ENCODE assay signal across 16 cellular contexts in genomic region chr2:220192994-220193753, GRCh38.
DNase-seq lines count a peak whose midpoint lies in the region; ATAC-seq and TF ChIP-seq lines count a peak whose summit lies in the region.
"Had no signal": no experiment of that assay in that cellular context is flagged by ENCODE, and none has a peak within 500 bp of the region (broad histone marks: within the 10 kb centered on the region; RNA-seq: fewer than 3 reads in every experiment).

No MANE protein-coding gene starts in this region.

- no peaks in the 10 kb centered on the region for H3K36me3 ChIP-seq in kidney epithelial cell (ENCODE audit: control insufficient read depth, insufficient read depth, low read length)
- H3K36me3 ChIP-seq: left ventricle myocardium inferior had no signal

- no peaks in the 10 kb centered on the region for H3K27me3 ChIP-seq in kidney epithelial cell (ENCODE audit: control insufficient read depth, insufficient read depth, low read length)

- intact Hi-C loops in head of caudate nucleus (cut with DNase I), result no loop called here

- H3K9me3 Mint-ChIP-seq in activated CD4-positive, alpha-beta T cell treated with anti-CD3 and anti-CD28 coated beads, Interleukin-2, amount 10 ng/mL, durations not matched to agents 7 days and 5 days, result no peaks in the 10 kb centered on the region

- H3K27ac Mint-ChIP-seq in activated CD4-positive, alpha-beta T cell treated with anti-CD3 and anti-CD28 coated beads, Interleukin-2, amount 10 ng/mL, durations not matched to agents 7 days and 5 days, result no peak overlapping the region
- H3K27ac Mint-ChIP-seq: activated T-cell treated with anti-CD3 and anti-CD28 coated beads, Interleukin-2, amount 50 U/mL, for 72 hours; T-helper 1 cell treated with Interleukin-12 subunit alpha and Interleukin-12 subunit beta and Interleukin-4 antibody, amounts not matched to agents 30 μg/mL and 1 μg/mL, for 36 hours; WTC11 had no signal

- POLR2A ChIA-PET in activated CD4-positive, alpha-beta T cell treated with anti-CD3 and anti-CD28 coated beads, Interleukin-2, amount 10 ng/mL, durations not matched to agents 7 days and 5 days (lab: Charles Lee), result no interaction called here

- CTCF ChIA-PET in activated CD4-positive, alpha-beta T cell treated with anti-CD3 and anti-CD28 coated beads, Interleukin-2, amount 10 ng/mL, durations not matched to agents 7 days and 5 days (lab: Charles Lee), result no interaction called here

- ATAC-seq in HG03342 (IDR thresholded peaks at IDR 0.05; ENCODE audit: unreplicated experiment), result no peak
- ATAC-seq: activated T-cell treated with anti-CD3 and anti-CD28 coated beads, Interleukin-2, amount 50 U/mL, for 72 hours; Right ventricle myocardium inferior; WTC11 had no signal

- no peak for TF ChIP-seq CTCF in kidney epithelial cell (IDR thresholded peaks at IDR 0.05; ENCODE audit: insufficient read depth, low read length, poor library complexity, severe bottlenecking)

- no peaks in the 10 kb centered on the region for H3K27me3 Mint-ChIP-seq in activated CD4-positive, alpha-beta T cell treated with anti-CD3 and anti-CD28 coated beads, Interleukin-2, amount 10 ng/mL, durations not matched to agents 7 days and 5 days

- DNase-seq in DMS53 (lab: John Stamatoyannopoulos, UW) (peak; percentile 75), LHCN-M2 (ENCODE audit: low read depth) (peak; percentile 38), astrocyte of the hippocampus (ENCODE audit: low read depth, low spot score) (peak; percentile 76), kidney epithelial cell (ENCODE audit: low read depth) (peak; percentile 23), head of caudate nucleus (no peak), hypothalamus (lab: John Stamatoyannopoulos, UW) (no peak)
- no peak for DNase-seq in activated CD4-positive, alpha-beta T cell treated with anti-CD3 and anti-CD28 coated beads, Interleukin-2, amount 10 ng/mL, durations not matched to agents 7 days and 5 days
- DNase-seq: activated T-cell treated with anti-CD3 and anti-CD28 coated beads, Interleukin-2, amount 50 U/mL, for 72 hours; foreskin melanocyte; left ventricle myocardium inferior; NCI-H1436 treated with DMSO at 0.1 percent for 48 hours; NK-92 treated with Interleukin-12 subunit alpha and Interleukin-12 subunit beta, amount 100 ng/mL, for 24 hours had no signal

- no peaks in the 10 kb centered on the region for H3K4me1 Mint-ChIP-seq in activated CD4-positive, alpha-beta T cell treated with anti-CD3 and anti-CD28 coated beads, Interleukin-2, amount 10 ng/mL, durations not matched to agents 7 days and 5 days
- H3K4me1 Mint-ChIP-seq: WTC11 had no signal

- no peak overlapping the region for H3K4me3 ChIP-seq in kidney epithelial cell (ENCODE audit: low read depth, low read length)
- H3K4me3 ChIP-seq: left ventricle myocardium inferior had no signal

- H3K4me3 Mint-ChIP-seq in activated CD4-positive, alpha-beta T cell treated with anti-CD3 and anti-CD28 coated beads, Interleukin-2, amount 10 ng/mL, durations not matched to agents 7 days and 5 days, result no peak overlapping the region
- H3K4me3 Mint-ChIP-seq: activated T-cell treated with anti-CD3 and anti-CD28 coated beads, Interleukin-2, amount 50 U/mL, for 72 hours; T-helper 1 cell treated with Interleukin-12 subunit alpha and Interleukin-12 subunit beta and Interleukin-4 antibody, amounts not matched to agents 30 μg/mL and 1 μg/mL, for 36 hours; WTC11 had no signal

- H3K36me3 Mint-ChIP-seq in activated CD4-positive, alpha-beta T cell treated with anti-CD3 and anti-CD28 coated beads, Interleukin-2, amount 10 ng/mL, durations not matched to agents 7 days and 5 days (ENCODE audit: low read depth), result no peaks in the 10 kb centered on the region

Comparison
In these comparisons a context has a peak if more than half of its experiments do, and no peak if none do; other contexts are left out.
1. DNase-seq: peak in DMS53 (single experiment), LHCN-M2 (single experiment), astrocyte of the hippocampus (single experiment) and kidney epithelial cell (single experiment); none in head of caudate nucleus (0 of 42), activated CD4-positive, alpha-beta T cell treated with anti-CD3 and anti-CD28 coated beads, Interleukin-2, amount 10 ng/mL, durations not matched to agents 7 days and 5 days (single experiment) and hypothalamus (0 of 51).